Comparison of ENCODE assay signal across 1 cellular context in genomic region chr10:1172256-1172975, GRCh38.
TF ChIP-seq lines count a peak whose summit lies in the region.

No MANE protein-coding gene starts in this region.

TF ChIP-seq in HepG2, 621 proteins besides CTCF, POLR2A, EP300 and RAD21 (continued from another document):
- TF ChIP-seq, protein P1, sequence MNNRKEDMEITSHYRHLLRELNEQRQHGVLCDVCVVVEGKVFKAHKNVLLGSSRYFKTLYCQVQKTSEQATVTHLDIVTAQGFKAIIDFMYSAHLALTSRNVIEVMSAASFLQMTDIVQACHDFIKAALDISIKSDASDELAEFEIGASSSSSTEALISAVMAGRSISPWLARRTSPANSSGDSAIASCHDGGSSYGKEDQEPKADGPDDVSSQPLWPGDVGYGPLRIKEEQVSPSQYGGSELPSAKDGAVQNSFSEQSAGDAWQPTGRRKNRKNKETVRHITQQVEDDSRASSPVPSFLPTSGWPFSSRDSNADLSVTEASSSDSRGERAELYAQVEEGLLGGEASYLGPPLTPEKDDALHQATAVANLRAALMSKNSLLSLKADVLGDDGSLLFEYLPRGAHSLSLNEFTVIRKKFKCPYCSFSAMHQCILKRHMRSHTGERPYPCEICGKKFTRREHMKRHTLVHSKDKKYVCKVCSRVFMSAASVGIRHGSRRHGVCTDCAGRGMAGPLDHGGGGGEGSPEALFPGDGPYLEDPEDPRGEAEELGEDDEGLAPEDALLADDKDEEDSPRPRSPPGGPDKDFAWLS (CRISPR knock-in tag; IDR thresholded peaks at IDR 0.05; ENCODE audit: borderline replicate concordance): no peak
- TF ChIP-seq CC2D1A (CRISPR knock-in tag; IDR thresholded peaks at IDR 0.05): no peak
- no peak for TF ChIP-seq SOX6 (IDR thresholded peaks at IDR 0.05)
- TF ChIP-seq SOX6 (CRISPR knock-in tag; IDR thresholded peaks at IDR 0.05): no peak
- TF ChIP-seq, protein P2, sequence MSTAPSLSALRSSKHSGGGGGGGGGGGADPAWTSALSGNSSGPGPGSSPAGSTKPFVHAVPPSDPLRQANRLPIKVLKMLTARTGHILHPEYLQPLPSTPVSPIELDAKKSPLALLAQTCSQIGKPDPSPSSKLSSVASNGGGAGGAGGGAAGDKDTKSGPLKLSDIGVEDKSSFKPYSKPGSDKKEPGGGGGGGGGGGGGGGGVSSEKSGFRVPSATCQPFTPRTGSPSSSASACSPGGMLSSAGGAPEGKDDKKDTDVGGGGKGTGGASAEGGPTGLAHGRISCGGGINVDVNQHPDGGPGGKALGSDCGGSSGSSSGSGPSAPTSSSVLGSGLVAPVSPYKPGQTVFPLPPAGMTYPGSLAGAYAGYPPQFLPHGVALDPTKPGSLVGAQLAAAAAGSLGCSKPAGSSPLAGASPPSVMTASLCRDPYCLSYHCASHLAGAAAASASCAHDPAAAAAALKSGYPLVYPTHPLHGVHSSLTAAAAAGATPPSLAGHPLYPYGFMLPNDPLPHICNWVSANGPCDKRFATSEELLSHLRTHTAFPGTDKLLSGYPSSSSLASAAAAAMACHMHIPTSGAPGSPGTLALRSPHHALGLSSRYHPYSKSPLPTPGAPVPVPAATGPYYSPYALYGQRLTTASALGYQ (CRISPR knock-in tag; IDR thresholded peaks at IDR 0.05): no peak
- no peak for TF ChIP-seq SETDB1 (CRISPR knock-in tag; IDR thresholded peaks at IDR 0.05; ENCODE audit: borderline replicate concordance)
- no peak for TF ChIP-seq NR2C2 (CRISPR knock-in tag; IDR thresholded peaks at IDR 0.05; ENCODE audit: borderline replicate concordance)
